Comparison of ENCODE assay signal across 29 cellular contexts in genomic region chr6:56913276-56914138, GRCh38. TPM values are rescaled to one million over a fixed set of nuclear protein-coding genes. Genes with fewer than 3 reads are reported as not detected.
DNase-seq lines count a peak whose midpoint lies in the region; ATAC-seq and TF ChIP-seq lines count a peak whose summit lies in the region.
"Had no signal": no experiment of that assay in that cellular context is flagged by ENCODE, and none has a peak within 500 bp of the region (broad histone marks: within the 10 kb centered on the region; RNA-seq: fewer than 3 reads in every experiment).

No MANE protein-coding gene starts in this region.

- H2AFZ ChIP-seq in GM23248, result no peak overlapping the region

- intact Hi-C loops in Right ventricle myocardium superior (cut with DNase I), result no loop called here

- peak overlapping the region; percentile 52 for H3K27ac Mint-ChIP-seq in mesothelial cell of epicardium
- H3K27ac Mint-ChIP-seq: activated naive CD4-positive, alpha-beta T cell treated with anti-CD3 and anti-CD28 coated beads, Interleukin-2, amount 50 U/mL, for 72 hours; activated T-helper 2 cell treated with anti-CD3 and anti-CD28 coated beads, Interferon-gamma antibody, Interleukin-2, Interleukin-4, amounts not matched to agents 10 μg/mL and 5 μg/mL and 100 μg/mL, durations not matched to agents 14 hours and 24 hours and 36 hours; IgD-negative memory B cell; immature natural killer cell; nephron progenitor cell; WTC11 had no signal

- H3K9me3 Mint-ChIP-seq in mesothelial cell of epicardium, result no peaks in the 10 kb centered on the region
- H3K9me3 Mint-ChIP-seq: activated naive CD4-positive, alpha-beta T cell treated with anti-CD3 and anti-CD28 coated beads, Interleukin-2, amount 50 U/mL, for 72 hours; activated T-helper 2 cell treated with anti-CD3 and anti-CD28 coated beads, Interferon-gamma antibody, Interleukin-2, Interleukin-4, amounts not matched to agents 10 μg/mL and 5 μg/mL and 100 μg/mL, durations not matched to agents 14 hours and 24 hours and 36 hours; IgD-negative memory B cell; immature natural killer cell; nephron progenitor cell; WTC11 had no signal

- H3K4me1 Mint-ChIP-seq in mesothelial cell of epicardium, result peaks cover 32% of the 10 kb centered on the region
- H3K4me1 Mint-ChIP-seq: IgD-negative memory B cell, immature natural killer cell had no signal

- no peak overlapping the region for H3K9ac ChIP-seq in GM23248
- H3K9ac ChIP-seq: BLaER1 treated with 17β-estradiol and CSF1 and Interleukin-3, amounts not matched to agents 10 nM and 100 nM had no signal

- no peaks in the 10 kb centered on the region for H3K36me3 Mint-ChIP-seq in mesothelial cell of epicardium
- H3K36me3 Mint-ChIP-seq: activated naive CD4-positive, alpha-beta T cell treated with anti-CD3 and anti-CD28 coated beads, Interleukin-2, amount 50 U/mL, for 72 hours; IgD-negative memory B cell; immature natural killer cell; WTC11 had no signal

- H3K27me3 Mint-ChIP-seq in mesothelial cell of epicardium (ENCODE audit: low read depth), result no peaks in the 10 kb centered on the region

- peaks cover 33% of the 10 kb centered on the region for H3F3A ChIP-seq in GM23248 (ENCODE audit: insufficient read depth)

- H3K9me2 ChIP-seq in GM23248 (ENCODE audit: insufficient read depth), result no peaks in the 10 kb centered on the region

- peaks cover 53% of the 10 kb centered on the region for H3K4me1 ChIP-seq in GM23248 (ENCODE audit: insufficient read depth)
- H3K4me1 ChIP-seq: BLaER1 treated with 17β-estradiol and CSF1 and Interleukin-3, amounts not matched to agents 10 nM and 100 nM had no signal

- H4K20me1 ChIP-seq in GM23248 (ENCODE audit: insufficient read depth), result no peaks in the 10 kb centered on the region
- H4K20me1 ChIP-seq: BLaER1 treated with 17β-estradiol and CSF1 and Interleukin-3, amounts not matched to agents 10 nM and 100 nM had no signal

- H3K4me3 ChIP-seq in GM23248, result no peak overlapping the region
- H3K4me3 ChIP-seq: ascending aorta; BLaER1 treated with 17β-estradiol and CSF1 and Interleukin-3, amounts not matched to agents 10 nM and 100 nM; left ventricle myocardium inferior; thoracic aorta had no signal

- no peak for TF ChIP-seq CTCF in mesothelial cell of epicardium (IDR thresholded peaks at IDR 0.05; ENCODE audit: unreplicated experiment)

- WGBS in GM23248 (ENCODE audit: low coverage in 1 of 2, low lambda C conversion rate in 2 of 2, missing lambda C conversion rate in 2 of 2), 2 experiments, result 65 to 66% methylated on average over 3 of the region's 3 CpGs

- peaks cover 100% of the 10 kb centered on the region for H3K79me2 ChIP-seq in GM23248 (ENCODE audit: insufficient read depth)

- in situ Hi-C loops in GM23248 (cut with MboI), result loop anchor here (25.0 kb wide), 1 partner anchor 399 kb away; the partner anchor contains the start of gene PRIM2

- no peaks in the 10 kb centered on the region for H3K9me3 ChIP-seq in GM23248 (ENCODE audit: low read depth)
- H3K9me3 ChIP-seq: ascending aorta; BLaER1 treated with 17β-estradiol and CSF1 and Interleukin-3, amounts not matched to agents 10 nM and 100 nM; left ventricle myocardium inferior; thoracic aorta had no signal

- ATAC-seq in Right ventricle myocardium superior (ENCODE audit: poor library complexity) (no peak), HG03354 (IDR thresholded peaks at IDR 0.05; ENCODE audit: poor library complexity, severe bottlenecking, unreplicated experiment) (no peak)
- ATAC-seq: activated naive CD4-positive, alpha-beta T cell treated with anti-CD3 and anti-CD28 coated beads, Interleukin-2, amount 50 U/mL, for 72 hours; sciatic nerve; stimulated activated naive CD8-positive, alpha-beta T cell treated with anti-CD3 and anti-CD28 coated beads, Interleukin-15, Interleukin-2, amounts not matched to agents 100 U/mL and 50 U/mL, for 24 hours; WTC11 had no signal

- DNase-seq in GM23248 (no peak), NCI-H2171 treated with DMSO at 0.1 percent for 48 hours (lab: John Stamatoyannopoulos, UW) (peak; percentile 92), cerebellar cortex (ENCODE audit: low spot score) (peak; percentile 84), mesothelial cell of epicardium (ENCODE audit: low spot score in 2 of 2, unreplicated experiment in 2 of 2) (no peak), Right ventricle myocardium superior (no peak), NCI-H2081 (lab: John Stamatoyannopoulos, UW) (no peak)
- no peak for DNase-seq in stimulated activated naive CD4-positive, alpha-beta T cell treated with Interleukin-2 at 50 U/mL for 16 hours (lab: John Stamatoyannopoulos, UW)
- DNase-seq: ACHN; activated CD4-positive, alpha-beta T cell treated with anti-CD3 and anti-CD28 coated beads, Interleukin-2, amount 50 U/mL, for 4 hours; activated CD8-positive, alpha-beta memory T cell treated with anti-CD3 and anti-CD28 coated beads, Interleukin-2, amount 50 U/mL, for 48 hours; COR-L47; foreskin melanocyte; H7; immature natural killer cell; left ventricle myocardium inferior; midbrain; nephron progenitor cell; SHP77; stimulated activated naive CD8-positive, alpha-beta T cell treated with anti-CD3 and anti-CD28 coated beads, Interleukin-15, Interleukin-2, amounts not matched to agents 100 U/mL and 50 U/mL, for 24 hours; SW 1271 had no signal

- H3K27ac ChIP-seq in GM23248, result peak overlapping the region; percentile 8; the same call in 1 of the 2 replicates
- H3K27ac ChIP-seq: ascending aorta; BLaER1 treated with 17β-estradiol and CSF1 and Interleukin-3, amounts not matched to agents 10 nM and 100 nM; thoracic aorta had no signal

- H3K36me3 ChIP-seq in GM23248 (ENCODE audit: low read depth), result no peaks in the 10 kb centered on the region
- H3K36me3 ChIP-seq: ascending aorta; BLaER1 treated with 17β-estradiol and CSF1 and Interleukin-3, amounts not matched to agents 10 nM and 100 nM; left ventricle myocardium inferior; thoracic aorta had no signal

- H3K27me3 ChIP-seq in GM23248 (replicated peaks; ENCODE audit: insufficient read depth), result no peaks in the 10 kb centered on the region
- H3K27me3 ChIP-seq: ascending aorta; BLaER1 treated with 17β-estradiol and CSF1 and Interleukin-3, amounts not matched to agents 10 nM and 100 nM had no signal

- no peak overlapping the region for H3K4me3 Mint-ChIP-seq in mesothelial cell of epicardium
- H3K4me3 Mint-ChIP-seq: IgD-negative memory B cell, immature natural killer cell, nephron progenitor cell, WTC11 had no signal

- no peak overlapping the region for H3K4me2 ChIP-seq in GM23248 (ENCODE audit: unreplicated experiment)
- H3K4me2 ChIP-seq: BLaER1 treated with 17β-estradiol and CSF1 and Interleukin-3, amounts not matched to agents 10 nM and 100 nM had no signal

RNA-seq across cellular contexts. Expression of gene BEND6, which starts 41.4 kb away (rescaled TPM):
- total RNA-seq in GM23248 (2014; rRNA removed; shearing (Covaris generic)), result 20.6 and 24.6 TPM in 2 replicates
- polyA plus RNA-seq in GM23248 (2016; fragmentation: Nextera tagmentation; extraction: Ambion mirVana), result 22.5 and 25.1 TPM in 2 replicates
- total RNA-seq in mesothelial cell of epicardium (6.6 to 8.1 TPM (median 7.6 TPM) in 3 replicates), Right ventricle myocardium superior (0.16 TPM)
- total RNA-seq: activated naive CD4-positive, alpha-beta T cell treated with anti-CD3 and anti-CD28 coated beads, Interleukin-2, amount 50 U/mL, for 72 hours; activated T-helper 2 cell treated with anti-CD3 and anti-CD28 coated beads, Interferon-gamma antibody, Interleukin-2, Interleukin-4, amounts not matched to agents 10 μg/mL and 5 μg/mL and 100 μg/mL, durations not matched to agents 14 hours and 24 hours and 36 hours had no signal
- polyA plus RNA-seq: IgD-negative memory B cell had no signal

Comparison
In these comparisons a context has a peak if more than half of its experiments do, and no peak if none do; other contexts are left out.
1. DNase-seq: peak in NCI-H2171 treated with DMSO at 0.1 percent for 48 hours (single experiment) and cerebellar cortex (single experiment); none in GM23248 (single experiment), mesothelial cell of epicardium (0 of 2), stimulated activated naive CD4-positive, alpha-beta T cell treated with Interleukin-2 at 50 U/mL for 16 hours (single experiment), Right ventricle myocardium superior (single experiment) and NCI-H2081 (0 of 2).